ENCODE assay signal across 1 cellular context in genomic region chr1:234302334-234302962, GRCh38.
TF ChIP-seq lines count a peak whose summit lies in the region.

No MANE protein-coding gene starts in this region.

TF ChIP-seq in HepG2, 621 proteins besides CTCF, POLR2A, EP300 and RAD21:
- TF ChIP-seq ZNF609 (CRISPR knock-in tag; IDR thresholded peaks at IDR 0.05; ENCODE audit: borderline replicate concordance) (no peak), MEIS2 (CRISPR knock-in tag; IDR thresholded peaks at IDR 0.05) (no peak)
TF ChIP-seq in HepG2: peak in this region for 0.
